Comparison of ENCODE assay signal across 1 cellular context in genomic region chr17:30450125-30451027, GRCh38.
TF ChIP-seq lines count a peak whose summit lies in the region.

No MANE protein-coding gene starts in this region.

TF ChIP-seq in HepG2, 621 proteins besides CTCF, POLR2A, EP300 and RAD21 (continued from another document and continues in another):
- TF ChIP-seq ZBTB49 (CRISPR knock-in tag; IDR thresholded peaks at IDR 0.05; ENCODE audit: borderline replicate concordance) = no peak
- TF ChIP-seq GFI1 (CRISPR knock-in tag; IDR thresholded peaks at IDR 0.05; ENCODE audit: borderline replicate concordance) = peak; percentile 95
- peak; percentile 95 for TF ChIP-seq ZNF205 (CRISPR knock-in tag; IDR thresholded peaks at IDR 0.05)
- TF ChIP-seq ZNF567 (CRISPR knock-in tag; IDR thresholded peaks at IDR 0.05; ENCODE audit: borderline replicate concordance) = no peak
- TF ChIP-seq ZNF720 (CRISPR knock-in tag; IDR thresholded peaks at IDR 0.05) = no peak
- 0 out of 2 replicates have a peak, but pooled peaks have one; percentile 62 for TF ChIP-seq ZNF12 (CRISPR knock-in tag; IDR thresholded peaks at IDR 0.05)
- TF ChIP-seq RBFOX2 (IDR thresholded peaks at IDR 0.05; ENCODE audit: low read depth, low read length) = no peak
- TF ChIP-seq MLXIP (CRISPR knock-in tag; IDR thresholded peaks at IDR 0.05; ENCODE audit: borderline replicate concordance) = no peak
- TF ChIP-seq TAF15 (IDR thresholded peaks at IDR 0.05; ENCODE audit: low read depth, low read length, poor library complexity, severe bottlenecking) = no peak
- peak; percentile 93 for TF ChIP-seq FOXO1 (CRISPR knock-in tag; IDR thresholded peaks at IDR 0.05)
- no peak for TF ChIP-seq SRF (IDR thresholded peaks at IDR 0.05; ENCODE audit: low read depth, low read length)
- no peak for TF ChIP-seq MAF1 (CRISPR knock-in tag; IDR thresholded peaks at IDR 0.05; ENCODE audit: borderline replicate concordance)
- TF ChIP-seq TP53 (CRISPR knock-in tag; conservative IDR thresholded peaks at IDR 0.05) = 0 out of 2 replicates have a peak, but pooled peaks have one; percentile 40
- no peak for TF ChIP-seq REXO4 (CRISPR knock-in tag; IDR thresholded peaks at IDR 0.05; ENCODE audit: borderline replicate concordance)
- TF ChIP-seq ZBTB7A (CRISPR knock-in tag; IDR thresholded peaks at IDR 0.05) = peak; percentile 26; the same call in 1 of the 2 replicates
- TF ChIP-seq SIX4 (CRISPR knock-in tag; IDR thresholded peaks at IDR 0.05) = peak; percentile 53; the same call in 1 of the 2 replicates
- TF ChIP-seq ZXDC (CRISPR knock-in tag; IDR thresholded peaks at IDR 0.05) = no peak
- no peak for TF ChIP-seq ONECUT2 (CRISPR knock-in tag; IDR thresholded peaks at IDR 0.05)
- no peak for TF ChIP-seq ZNF260 (CRISPR knock-in tag; IDR thresholded peaks at IDR 0.05; ENCODE audit: borderline replicate concordance, low read depth)
- peak; percentile 94 for TF ChIP-seq SMAD3 (CRISPR knock-in tag; IDR thresholded peaks at IDR 0.05)
- TF ChIP-seq POLR2AphosphoS5 (IDR thresholded peaks at IDR 0.05; ENCODE audit: low read depth, low read length) = no peak
- TF ChIP-seq ZNF607 (CRISPR knock-in tag; IDR thresholded peaks at IDR 0.05; ENCODE audit: borderline replicate concordance) = no peak
- TF ChIP-seq ZNF451 (CRISPR knock-in tag; IDR thresholded peaks at IDR 0.05) = no peak
- TF ChIP-seq SALL2 (CRISPR knock-in tag; IDR thresholded peaks at IDR 0.05) = no peak
- peak; percentile 86; the same call in 1 of the 2 replicates for TF ChIP-seq MIER3 (CRISPR knock-in tag; IDR thresholded peaks at IDR 0.05; ENCODE audit: borderline replicate concordance)
- no peak for TF ChIP-seq ZNF251 (CRISPR knock-in tag; IDR thresholded peaks at IDR 0.05)
- TF ChIP-seq ZNF232 (CRISPR knock-in tag; IDR thresholded peaks at IDR 0.05; ENCODE audit: borderline replicate concordance) = no peak
- no peak for TF ChIP-seq ZBTB1 (CRISPR knock-in tag; IDR thresholded peaks at IDR 0.05; ENCODE audit: borderline replicate concordance)
- TF ChIP-seq ZNF572 (CRISPR knock-in tag; IDR thresholded peaks at IDR 0.05) = no peak
- no peak for TF ChIP-seq JUNB (CRISPR knock-in tag; IDR thresholded peaks at IDR 0.05; ENCODE audit: borderline replicate concordance)
- TF ChIP-seq NFE2L2 (IDR thresholded peaks at IDR 0.05; ENCODE audit: low read length) = no peak
- peak; percentile 65; the same call in 1 of the 2 replicates for TF ChIP-seq ZNF788 (CRISPR knock-in tag; IDR thresholded peaks at IDR 0.05; ENCODE audit: borderline replicate concordance)
- no peak for TF ChIP-seq MTF1 (CRISPR knock-in tag; IDR thresholded peaks at IDR 0.05)
- 0 out of 2 replicates have a peak, but pooled peaks have one; percentile 22 for TF ChIP-seq SNAPC2 (CRISPR knock-in tag; IDR thresholded peaks at IDR 0.05)
- TF ChIP-seq ZNF772 (CRISPR knock-in tag; IDR thresholded peaks at IDR 0.05) = no peak
- TF ChIP-seq GMEB1 (CRISPR knock-in tag; IDR thresholded peaks at IDR 0.05; ENCODE audit: borderline replicate concordance) = no peak
- peak; percentile 87 for TF ChIP-seq ZNF124 (CRISPR knock-in tag; IDR thresholded peaks at IDR 0.05)
- TF ChIP-seq HNF4A (CRISPR knock-in tag; IDR thresholded peaks at IDR 0.05) = peak; percentile 96
- TF ChIP-seq PRDM15 (CRISPR knock-in tag; IDR thresholded peaks at IDR 0.05) = no peak
- no peak for TF ChIP-seq CENPX (CRISPR knock-in tag; IDR thresholded peaks at IDR 0.05)
- TF ChIP-seq ZNF280D (CRISPR knock-in tag; IDR thresholded peaks at IDR 0.05) = peak; percentile 79
- peak; percentile 42; the same call in 1 of the 2 replicates for TF ChIP-seq TFAP4 (IDR thresholded peaks at IDR 0.05; ENCODE audit: borderline replicate concordance, low read depth)
- TF ChIP-seq CBX5 (CRISPR knock-in tag; IDR thresholded peaks at IDR 0.05; ENCODE audit: borderline replicate concordance) = peak; percentile 86; the same call in 1 of the 2 replicates
- peak; percentile 68 for TF ChIP-seq THAP11 (CRISPR knock-in tag; IDR thresholded peaks at IDR 0.05)
- no peak for TF ChIP-seq ZIK1 (CRISPR knock-in tag; IDR thresholded peaks at IDR 0.05; ENCODE audit: borderline replicate concordance, low read depth)
- TF ChIP-seq ZNF597 (CRISPR knock-in tag; IDR thresholded peaks at IDR 0.05) = no peak
